Comparison of ENCODE assay signal across 17 cellular contexts in genomic region chr17:6947745-6948144, GRCh38. TPM values are rescaled to one million over a fixed set of nuclear protein-coding genes. Genes with fewer than 3 reads are reported as not detected.
DNase-seq lines count a peak whose midpoint lies in the region; ATAC-seq and TF ChIP-seq lines count a peak whose summit lies in the region.
"Had no signal": no experiment of that assay in that cellular context is flagged by ENCODE, and none has a peak within 500 bp of the region (broad histone marks: within the 10 kb centered on the region; RNA-seq: fewer than 3 reads in every experiment).

No MANE protein-coding gene starts in this region.

- H3K9me3 ChIP-seq in SJSA1 (replicated peaks) = no peaks in the 10 kb centered on the region
- no peaks in the 10 kb centered on the region for H3K9me3 ChIP-seq in uterus
- H3K9me3 ChIP-seq: A549, BE2C, Caco-2 had no signal

- H3K4me3 Mint-ChIP-seq in activated T-cell treated with anti-CD3 and anti-CD28 coated beads, Interleukin-2, amount 50 U/mL, for 72 hours = no peak overlapping the region
- H3K4me3 Mint-ChIP-seq: CD8-positive, alpha-beta memory T cell; IgD-negative memory B cell had no signal

- no peaks in the 10 kb centered on the region for H3K36me3 ChIP-seq in SJSA1
- no peaks in the 10 kb centered on the region for H3K36me3 ChIP-seq in uterus
- H3K36me3 ChIP-seq: BE2C had no signal

- H3K4me1 Mint-ChIP-seq in activated T-cell treated with anti-CD3 and anti-CD28 coated beads, Interleukin-2, amount 50 U/mL, for 72 hours (ENCODE audit: low read depth) = peaks cover 7% of the 10 kb centered on the region
- H3K4me1 Mint-ChIP-seq: CD8-positive, alpha-beta memory T cell had no signal

- peaks cover 0 to 2% of the 10 kb centered on the region in 2 donors for H3K9me3 Mint-ChIP-seq in activated T-cell treated with anti-CD3 and anti-CD28 coated beads, Interleukin-2, amount 50 U/mL, for 72 hours

- H3K4me1 ChIP-seq in SJSA1 (replicated peaks) = peaks cover 11% of the 10 kb centered on the region
- H3K4me1 ChIP-seq in uterus = no peaks in the 10 kb centered on the region
- H3K4me1 ChIP-seq: A549, BE2C, Caco-2 had no signal

- H3K27ac ChIP-seq in HL-60 (replicated peaks) (peak overlapping the region; percentile 95), SJSA1 (peak overlapping the region; percentile 56; the same call in 1 of the 2 replicates), epithelial cell of prostate (peak overlapping the region; percentile 15), uterus (peak overlapping the region in 1 of 2 donors; percentile 13)
- H3K27ac ChIP-seq: A549 had no signal

- intact Hi-C loops in uterus (cut with DNase I; ENCODE audit: low total_unique reads) = no loop called here

- no peak for TF ChIP-seq POLR2A in uterus (IDR thresholded peaks at IDR 0.05)

- TF ChIP-seq CTCF in HL-60 (IDR thresholded peaks at IDR 0.05; ENCODE audit: insufficient read depth, low read length) (no peak), uterus (IDR thresholded peaks at IDR 0.05) (no peak)

- peaks cover 0 to 3% of the 10 kb centered on the region in 2 donors for H3K36me3 Mint-ChIP-seq in activated T-cell treated with anti-CD3 and anti-CD28 coated beads, Interleukin-2, amount 50 U/mL, for 72 hours (ENCODE audit: insufficient read depth in 2 of 2)
- H3K36me3 Mint-ChIP-seq: CD8-positive, alpha-beta memory T cell had no signal

- H3K27ac Mint-ChIP-seq in activated T-cell treated with anti-CD3 and anti-CD28 coated beads, Interleukin-2, amount 50 U/mL, for 72 hours = peak overlapping the region; percentile 66
- H3K27ac Mint-ChIP-seq: CD8-positive, alpha-beta memory T cell; IgD-negative memory B cell had no signal

- H3K27me3 Mint-ChIP-seq in activated T-cell treated with anti-CD3 and anti-CD28 coated beads, Interleukin-2, amount 50 U/mL, for 72 hours (ENCODE audit: low read depth) = no peaks in the 10 kb centered on the region
- H3K27me3 Mint-ChIP-seq: CD8-positive, alpha-beta memory T cell; IgD-negative memory B cell had no signal

- no peak for ATAC-seq in activated T-cell treated with anti-CD3 and anti-CD28 coated beads, Interleukin-2, amount 50 U/mL, for 72 hours (replicated peaks in 1 of 2)
- ATAC-seq in GM21529 (IDR thresholded peaks at IDR 0.05; ENCODE audit: unreplicated experiment) (no peak), GM21390 (IDR thresholded peaks at IDR 0.05; ENCODE audit: unreplicated experiment) (no peak)
- ATAC-seq: A549 had no signal

- no peak for DNase-seq in activated T-cell treated with anti-CD3 and anti-CD28 coated beads, Interleukin-2, amount 50 U/mL, for 72 hours
- DNase-seq in activated T-cell treated with anti-CD3 and anti-CD28 coated beads for 4 hours (no peak), HL-60 (ENCODE audit: low read depth in 1 of 2, low spot score in 1 of 2) (no peak), SJSA1 (ENCODE audit: low read depth in 1 of 2, low spot score in 2 of 2) (no peak), epithelial cell of prostate (ENCODE audit: low read depth, low spot score) (no peak), uterus (no peak)
- DNase-seq: BE2C; Caco-2; CD8-positive, alpha-beta memory T cell; DND-41; GDM1 had no signal

- H3K4me3 ChIP-seq in HL-60 (replicated peaks; ENCODE audit: insufficient read depth, low read length) = no peak overlapping the region
- H3K4me3 ChIP-seq in SJSA1 = no peak overlapping the region
- no peak overlapping the region for H3K4me3 ChIP-seq in uterus
- H3K4me3 ChIP-seq: A549, GM23248 had no signal

- no peaks in the 10 kb centered on the region for H3K27me3 ChIP-seq in HL-60 (ENCODE audit: insufficient read depth, poor library complexity, severe bottlenecking)
- H3K27me3 ChIP-seq in SJSA1 (replicated peaks) = no peaks in the 10 kb centered on the region
- H3K27me3 ChIP-seq in uterus = no peaks in the 10 kb centered on the region
- H3K27me3 ChIP-seq: BE2C had no signal

RNA-seq across cellular contexts. Expression of gene ALOX12, which starts 48.1 kb away (rescaled TPM):
- not detected for total RNA-seq in activated T-cell treated with anti-CD3 and anti-CD28 coated beads, Interleukin-2, amount 50 U/mL, for 72 hours
- not detected in 2 replicates for total RNA-seq in SJSA1 (2014; rRNA removed; shearing (Covaris generic))
- under 1 TPM in 2 of 4 donors, not detected in 2; 0.14 to 0.34 TPM for total RNA-seq in uterus
- total RNA-seq: Caco-2; CD8-positive, alpha-beta memory T cell; GM23248; HT1080 had no signal
